1 cellular context compared by ENCODE assay signal in the genomic region with DNA sequence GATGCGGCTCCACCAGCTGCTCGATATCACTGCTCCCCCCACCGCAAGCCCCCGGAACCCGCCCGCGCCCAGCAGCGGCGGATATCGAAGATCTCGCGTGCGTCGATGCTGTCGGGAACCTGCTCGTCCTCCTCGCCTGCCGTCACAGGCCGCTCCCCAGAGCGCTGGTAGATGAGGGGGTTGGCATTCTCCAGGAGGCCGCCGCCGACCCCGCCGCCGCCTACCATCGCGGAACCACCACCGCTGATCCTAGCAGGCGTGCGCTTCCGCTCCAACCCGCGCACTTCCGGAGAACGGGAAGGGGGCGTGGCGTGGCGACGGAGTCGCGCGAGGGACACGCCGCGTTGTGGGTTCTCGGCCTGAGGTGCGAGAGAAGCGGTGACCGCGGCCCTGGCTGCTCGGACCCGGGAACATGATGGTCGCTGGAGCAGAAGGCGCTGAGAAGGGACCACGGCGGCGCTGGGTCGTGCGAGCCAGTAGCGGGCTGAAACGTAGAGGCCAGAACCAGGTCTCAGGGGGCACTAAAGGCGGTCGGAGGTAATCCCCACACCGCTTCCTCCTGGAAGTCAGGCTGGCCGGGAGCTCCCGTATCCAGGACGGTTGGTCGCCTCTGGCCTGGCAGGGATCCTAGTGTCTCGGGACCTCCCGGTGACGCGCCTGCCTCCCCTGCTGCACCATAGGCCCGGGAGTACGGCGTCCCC.
A peak's percentile ranks its signal among the peaks of the same experiment; 100 is the strongest.
TF ChIP-seq lines count a peak whose summit lies in the region.

CIAO2B (minus strand) TSS at position 265 of the 701 bp plus-strand sequence; CDS start at position 227, 38 bp downstream.

TF ChIP-seq in HEK293, 187 proteins besides CTCF, POLR2A, EP300 and RAD21 (continued from another document):
- TF ChIP-seq, protein P1, sequence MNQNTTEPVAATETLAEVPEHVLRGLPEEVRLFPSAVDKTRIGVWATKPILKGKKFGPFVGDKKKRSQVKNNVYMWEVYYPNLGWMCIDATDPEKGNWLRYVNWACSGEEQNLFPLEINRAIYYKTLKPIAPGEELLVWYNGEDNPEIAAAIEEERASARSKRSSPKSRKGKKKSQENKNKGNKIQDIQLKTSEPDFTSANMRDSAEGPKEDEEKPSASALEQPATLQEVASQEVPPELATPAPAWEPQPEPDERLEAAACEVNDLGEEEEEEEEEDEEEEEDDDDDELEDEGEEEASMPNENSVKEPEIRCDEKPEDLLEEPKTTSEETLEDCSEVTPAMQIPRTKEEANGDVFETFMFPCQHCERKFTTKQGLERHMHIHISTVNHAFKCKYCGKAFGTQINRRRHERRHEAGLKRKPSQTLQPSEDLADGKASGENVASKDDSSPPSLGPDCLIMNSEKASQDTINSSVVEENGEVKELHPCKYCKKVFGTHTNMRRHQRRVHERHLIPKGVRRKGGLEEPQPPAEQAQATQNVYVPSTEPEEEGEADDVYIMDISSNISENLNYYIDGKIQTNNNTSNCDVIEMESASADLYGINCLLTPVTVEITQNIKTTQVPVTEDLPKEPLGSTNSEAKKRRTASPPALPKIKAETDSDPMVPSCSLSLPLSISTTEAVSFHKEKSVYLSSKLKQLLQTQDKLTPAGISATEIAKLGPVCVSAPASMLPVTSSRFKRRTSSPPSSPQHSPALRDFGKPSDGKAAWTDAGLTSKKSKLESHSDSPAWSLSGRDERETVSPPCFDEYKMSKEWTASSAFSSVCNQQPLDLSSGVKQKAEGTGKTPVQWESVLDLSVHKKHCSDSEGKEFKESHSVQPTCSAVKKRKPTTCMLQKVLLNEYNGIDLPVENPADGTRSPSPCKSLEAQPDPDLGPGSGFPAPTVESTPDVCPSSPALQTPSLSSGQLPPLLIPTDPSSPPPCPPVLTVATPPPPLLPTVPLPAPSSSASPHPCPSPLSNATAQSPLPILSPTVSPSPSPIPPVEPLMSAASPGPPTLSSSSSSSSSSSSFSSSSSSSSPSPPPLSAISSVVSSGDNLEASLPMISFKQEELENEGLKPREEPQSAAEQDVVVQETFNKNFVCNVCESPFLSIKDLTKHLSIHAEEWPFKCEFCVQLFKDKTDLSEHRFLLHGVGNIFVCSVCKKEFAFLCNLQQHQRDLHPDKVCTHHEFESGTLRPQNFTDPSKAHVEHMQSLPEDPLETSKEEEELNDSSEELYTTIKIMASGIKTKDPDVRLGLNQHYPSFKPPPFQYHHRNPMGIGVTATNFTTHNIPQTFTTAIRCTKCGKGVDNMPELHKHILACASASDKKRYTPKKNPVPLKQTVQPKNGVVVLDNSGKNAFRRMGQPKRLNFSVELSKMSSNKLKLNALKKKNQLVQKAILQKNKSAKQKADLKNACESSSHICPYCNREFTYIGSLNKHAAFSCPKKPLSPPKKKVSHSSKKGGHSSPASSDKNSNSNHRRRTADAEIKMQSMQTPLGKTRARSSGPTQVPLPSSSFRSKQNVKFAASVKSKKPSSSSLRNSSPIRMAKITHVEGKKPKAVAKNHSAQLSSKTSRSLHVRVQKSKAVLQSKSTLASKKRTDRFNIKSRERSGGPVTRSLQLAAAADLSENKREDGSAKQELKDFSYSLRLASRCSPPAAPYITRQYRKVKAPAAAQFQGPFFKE (tag by site-specific recombination; IDR thresholded peaks at IDR 0.05; ENCODE audit: borderline replicate concordance), result no peak
- TF ChIP-seq ZSCAN30 (tag by site-specific recombination; IDR thresholded peaks at IDR 0.05) (0 out of 2 replicates have a peak, but pooled peaks have one; percentile 61), ZNF610 (tag by site-specific recombination; IDR thresholded peaks at IDR 0.05; ENCODE audit: borderline replicate concordance) (peak; percentile 55; the same call in 1 of the 2 replicates), ELK4 (IDR thresholded peaks at IDR 0.05; ENCODE audit: borderline replicate concordance, low read depth, low read length) (peak; percentile 20; the same call in 1 of the 2 replicates), KLF9 (tag by site-specific recombination; IDR thresholded peaks at IDR 0.05; ENCODE audit: low read depth) (peak; percentile 99), ZNF341 (tag by site-specific recombination; IDR thresholded peaks at IDR 0.05; ENCODE audit: low read depth) (peak; percentile 68), ZNF792 (tag by site-specific recombination; IDR thresholded peaks at IDR 0.05) (no peak), ZNF843 (tag by site-specific recombination; IDR thresholded peaks at IDR 0.05) (peak; percentile 69; the same call in 1 of the 2 replicates), KLF1 (tag by site-specific recombination; IDR thresholded peaks at IDR 0.05) (peak; percentile 54; the same call in 1 of the 2 replicates), ZNF10 (tag by site-specific recombination; IDR thresholded peaks at IDR 0.05) (peak; percentile 49; the same call in 1 of the 2 replicates), ZNF391 (tag by site-specific recombination; IDR thresholded peaks at IDR 0.05; ENCODE audit: borderline replicate concordance, low read depth) (peak; percentile 39; the same call in 1 of the 2 replicates), ZNF394 (tag by site-specific recombination; IDR thresholded peaks at IDR 0.05; ENCODE audit: borderline replicate concordance) (peak; percentile 80), ZNF2 (tag by site-specific recombination; IDR thresholded peaks at IDR 0.05) (peak; percentile 68; the same call in 1 of the 2 replicates), MZF1 (tag by site-specific recombination; IDR thresholded peaks at IDR 0.05; ENCODE audit: borderline replicate concordance) (peak; percentile 57; the same call in 1 of the 2 replicates), ZNF76 (tag by site-specific recombination; IDR thresholded peaks at IDR 0.05; ENCODE audit: borderline replicate concordance, low read depth) (0 out of 2 replicates have a peak, but pooled peaks have one; percentile 32), ZNF121 (tag by site-specific recombination; IDR thresholded peaks at IDR 0.05) (peak; percentile 38; the same call in 1 of the 2 replicates)
